In the genomic region with DNA sequence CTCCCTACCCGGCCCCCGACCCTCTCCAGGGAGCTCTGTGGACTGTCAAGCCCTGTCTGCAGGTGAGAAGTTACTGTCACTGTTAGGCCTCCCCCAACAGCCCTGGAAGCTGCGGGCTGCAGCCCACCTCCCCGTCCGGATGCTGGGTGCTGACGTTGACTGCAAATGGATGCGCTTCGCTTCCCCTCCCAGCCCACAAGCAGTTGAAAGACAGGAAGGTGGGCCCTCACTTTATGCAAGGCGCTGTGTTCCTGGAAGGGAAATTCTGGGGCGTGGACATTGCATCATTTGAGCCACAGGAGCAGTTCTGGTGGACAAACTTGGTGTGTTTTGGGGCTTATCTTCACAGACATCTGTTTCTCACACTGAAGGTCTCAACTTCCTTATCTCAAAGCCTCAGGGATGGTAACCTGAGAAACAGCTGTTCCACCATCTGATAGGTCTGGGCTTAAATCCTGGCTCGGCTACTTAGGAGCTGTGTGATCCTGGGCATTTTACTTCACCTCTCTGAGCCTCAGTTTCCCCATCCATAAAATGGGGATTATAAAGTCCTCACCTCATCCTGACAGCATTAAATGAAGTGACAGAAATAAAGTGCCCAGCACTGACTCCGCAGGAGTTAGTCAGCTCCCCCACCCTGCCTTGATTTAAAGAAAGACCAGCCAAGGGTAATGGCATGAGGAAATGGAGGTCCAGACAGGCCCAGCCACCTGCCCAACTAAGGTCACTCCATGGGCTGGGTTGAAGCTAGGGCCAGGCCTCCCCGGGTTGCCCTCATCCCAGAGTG, we compare ENCODE assay signal across 1 cellular context.
TF ChIP-seq lines count a peak whose summit lies in the region.

No MANE protein-coding gene starts in this region.

TF ChIP-seq in K562, 482 proteins besides CTCF, POLR2A, EP300 and RAD21 (continued from another document and continues in another):
- TF ChIP-seq, protein P1, sequence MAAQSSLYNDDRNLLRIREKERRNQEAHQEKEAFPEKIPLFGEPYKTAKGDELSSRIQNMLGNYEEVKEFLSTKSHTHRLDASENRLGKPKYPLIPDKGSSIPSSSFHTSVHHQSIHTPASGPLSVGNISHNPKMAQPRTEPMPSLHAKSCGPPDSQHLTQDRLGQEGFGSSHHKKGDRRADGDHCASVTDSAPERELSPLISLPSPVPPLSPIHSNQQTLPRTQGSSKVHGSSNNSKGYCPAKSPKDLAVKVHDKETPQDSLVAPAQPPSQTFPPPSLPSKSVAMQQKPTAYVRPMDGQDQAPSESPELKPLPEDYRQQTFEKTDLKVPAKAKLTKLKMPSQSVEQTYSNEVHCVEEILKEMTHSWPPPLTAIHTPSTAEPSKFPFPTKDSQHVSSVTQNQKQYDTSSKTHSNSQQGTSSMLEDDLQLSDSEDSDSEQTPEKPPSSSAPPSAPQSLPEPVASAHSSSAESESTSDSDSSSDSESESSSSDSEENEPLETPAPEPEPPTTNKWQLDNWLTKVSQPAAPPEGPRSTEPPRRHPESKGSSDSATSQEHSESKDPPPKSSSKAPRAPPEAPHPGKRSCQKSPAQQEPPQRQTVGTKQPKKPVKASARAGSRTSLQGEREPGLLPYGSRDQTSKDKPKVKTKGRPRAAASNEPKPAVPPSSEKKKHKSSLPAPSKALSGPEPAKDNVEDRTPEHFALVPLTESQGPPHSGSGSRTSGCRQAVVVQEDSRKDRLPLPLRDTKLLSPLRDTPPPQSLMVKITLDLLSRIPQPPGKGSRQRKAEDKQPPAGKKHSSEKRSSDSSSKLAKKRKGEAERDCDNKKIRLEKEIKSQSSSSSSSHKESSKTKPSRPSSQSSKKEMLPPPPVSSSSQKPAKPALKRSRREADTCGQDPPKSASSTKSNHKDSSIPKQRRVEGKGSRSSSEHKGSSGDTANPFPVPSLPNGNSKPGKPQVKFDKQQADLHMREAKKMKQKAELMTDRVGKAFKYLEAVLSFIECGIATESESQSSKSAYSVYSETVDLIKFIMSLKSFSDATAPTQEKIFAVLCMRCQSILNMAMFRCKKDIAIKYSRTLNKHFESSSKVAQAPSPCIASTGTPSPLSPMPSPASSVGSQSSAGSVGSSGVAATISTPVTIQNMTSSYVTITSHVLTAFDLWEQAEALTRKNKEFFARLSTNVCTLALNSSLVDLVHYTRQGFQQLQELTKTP (IDR thresholded peaks at IDR 0.05; ENCODE audit: low read depth in 1 of 2, partially characterized antibody in 2 of 2), result peak; percentile 79 to 98
- peak; percentile 80 for TF ChIP-seq ZNF431 (CRISPR knock-in tag; IDR thresholded peaks at IDR 0.05)
- TF ChIP-seq U2AF2 (optimal IDR thresholded peaks at IDR 0.05; ENCODE audit: low read depth, low read length), result no peak
- TF ChIP-seq ZKSCAN8 (CRISPR knock-in tag; IDR thresholded peaks at IDR 0.05), result peak; percentile 89; the same call in 1 of the 2 replicates
- TF ChIP-seq DNMT1 (IDR thresholded peaks at IDR 0.05), result no peak
- TF ChIP-seq, protein P2, sequence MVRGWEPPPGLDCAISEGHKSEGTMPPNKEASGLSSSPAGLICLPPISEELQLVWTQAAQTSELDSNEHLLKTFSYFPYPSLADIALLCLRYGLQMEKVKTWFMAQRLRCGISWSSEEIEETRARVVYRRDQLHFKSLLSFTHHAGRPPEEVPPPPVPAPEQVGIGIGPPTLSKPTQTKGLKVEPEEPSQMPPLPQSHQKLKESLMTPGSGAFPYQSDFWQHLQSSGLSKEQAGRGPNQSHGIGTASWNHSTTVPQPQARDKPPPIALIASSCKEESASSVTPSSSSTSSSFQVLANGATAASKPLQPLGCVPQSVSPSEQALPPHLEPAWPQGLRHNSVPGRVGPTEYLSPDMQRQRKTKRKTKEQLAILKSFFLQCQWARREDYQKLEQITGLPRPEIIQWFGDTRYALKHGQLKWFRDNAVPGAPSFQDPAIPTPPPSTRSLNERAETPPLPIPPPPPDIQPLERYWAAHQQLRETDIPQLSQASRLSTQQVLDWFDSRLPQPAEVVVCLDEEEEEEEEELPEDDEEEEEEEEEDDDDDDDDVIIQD (CRISPR knock-in tag; IDR thresholded peaks at IDR 0.05), result no peak
- TF ChIP-seq, protein P3, sequence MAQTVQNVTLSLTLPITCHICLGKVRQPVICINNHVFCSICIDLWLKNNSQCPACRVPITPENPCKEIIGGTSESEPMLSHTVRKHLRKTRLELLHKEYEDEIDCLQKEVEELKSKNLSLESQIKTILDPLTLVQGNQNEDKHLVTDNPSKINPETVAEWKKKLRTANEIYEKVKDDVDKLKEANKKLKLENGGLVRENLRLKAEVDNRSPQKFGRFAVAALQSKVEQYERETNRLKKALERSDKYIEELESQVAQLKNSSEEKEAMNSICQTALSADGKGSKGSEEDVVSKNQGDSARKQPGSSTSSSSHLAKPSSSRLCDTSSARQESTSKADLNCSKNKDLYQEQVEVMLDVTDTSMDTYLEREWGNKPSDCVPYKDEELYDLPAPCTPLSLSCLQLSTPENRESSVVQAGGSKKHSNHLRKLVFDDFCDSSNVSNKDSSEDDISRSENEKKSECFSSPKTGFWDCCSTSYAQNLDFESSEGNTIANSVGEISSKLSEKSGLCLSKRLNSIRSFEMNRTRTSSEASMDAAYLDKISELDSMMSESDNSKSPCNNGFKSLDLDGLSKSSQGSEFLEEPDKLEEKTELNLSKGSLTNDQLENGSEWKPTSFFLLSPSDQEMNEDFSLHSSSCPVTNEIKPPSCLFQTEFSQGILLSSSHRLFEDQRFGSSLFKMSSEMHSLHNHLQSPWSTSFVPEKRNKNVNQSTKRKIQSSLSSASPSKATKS (CRISPR knock-in tag; IDR thresholded peaks at IDR 0.05), result no peak
- no peak for TF ChIP-seq ZNF695 (CRISPR knock-in tag; IDR thresholded peaks at IDR 0.05)
- TF ChIP-seq, protein P4, sequence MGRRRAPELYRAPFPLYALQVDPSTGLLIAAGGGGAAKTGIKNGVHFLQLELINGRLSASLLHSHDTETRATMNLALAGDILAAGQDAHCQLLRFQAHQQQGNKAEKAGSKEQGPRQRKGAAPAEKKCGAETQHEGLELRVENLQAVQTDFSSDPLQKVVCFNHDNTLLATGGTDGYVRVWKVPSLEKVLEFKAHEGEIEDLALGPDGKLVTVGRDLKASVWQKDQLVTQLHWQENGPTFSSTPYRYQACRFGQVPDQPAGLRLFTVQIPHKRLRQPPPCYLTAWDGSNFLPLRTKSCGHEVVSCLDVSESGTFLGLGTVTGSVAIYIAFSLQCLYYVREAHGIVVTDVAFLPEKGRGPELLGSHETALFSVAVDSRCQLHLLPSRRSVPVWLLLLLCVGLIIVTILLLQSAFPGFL (CRISPR knock-in tag; IDR thresholded peaks at IDR 0.05), result no peak
- no peak for TF ChIP-seq NFXL1 (CRISPR knock-in tag; IDR thresholded peaks at IDR 0.05)
- no peak; the same call in 1 of the 2 replicates for TF ChIP-seq ELF2 (CRISPR knock-in tag; IDR thresholded peaks at IDR 0.05)
- peak; percentile 99 for TF ChIP-seq ZEB2 (IDR thresholded peaks at IDR 0.05)
- TF ChIP-seq, protein P5, sequence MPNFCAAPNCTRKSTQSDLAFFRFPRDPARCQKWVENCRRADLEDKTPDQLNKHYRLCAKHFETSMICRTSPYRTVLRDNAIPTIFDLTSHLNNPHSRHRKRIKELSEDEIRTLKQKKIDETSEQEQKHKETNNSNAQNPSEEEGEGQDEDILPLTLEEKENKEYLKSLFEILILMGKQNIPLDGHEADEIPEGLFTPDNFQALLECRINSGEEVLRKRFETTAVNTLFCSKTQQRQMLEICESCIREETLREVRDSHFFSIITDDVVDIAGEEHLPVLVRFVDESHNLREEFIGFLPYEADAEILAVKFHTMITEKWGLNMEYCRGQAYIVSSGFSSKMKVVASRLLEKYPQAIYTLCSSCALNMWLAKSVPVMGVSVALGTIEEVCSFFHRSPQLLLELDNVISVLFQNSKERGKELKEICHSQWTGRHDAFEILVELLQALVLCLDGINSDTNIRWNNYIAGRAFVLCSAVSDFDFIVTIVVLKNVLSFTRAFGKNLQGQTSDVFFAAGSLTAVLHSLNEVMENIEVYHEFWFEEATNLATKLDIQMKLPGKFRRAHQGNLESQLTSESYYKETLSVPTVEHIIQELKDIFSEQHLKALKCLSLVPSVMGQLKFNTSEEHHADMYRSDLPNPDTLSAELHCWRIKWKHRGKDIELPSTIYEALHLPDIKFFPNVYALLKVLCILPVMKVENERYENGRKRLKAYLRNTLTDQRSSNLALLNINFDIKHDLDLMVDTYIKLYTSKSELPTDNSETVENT (CRISPR knock-in tag; IDR thresholded peaks at IDR 0.05), result 0 out of 2 replicates have a peak, but pooled peaks have one; percentile 35
- no peak for TF ChIP-seq MTF1 (CRISPR knock-in tag; IDR thresholded peaks at IDR 0.05; ENCODE audit: borderline replicate concordance)
- TF ChIP-seq ZNF445 (CRISPR knock-in tag; IDR thresholded peaks at IDR 0.05; ENCODE audit: low read depth), result no peak
- no peak for TF ChIP-seq XRCC3 (IDR thresholded peaks at IDR 0.05)
- TF ChIP-seq ZNF778 (CRISPR knock-in tag; IDR thresholded peaks at IDR 0.05), result no peak
- TF ChIP-seq ZNF174 (CRISPR knock-in tag; IDR thresholded peaks at IDR 0.05), result no peak
- peak in 1 of 2 experiments; percentile 93; a peak in 2 of 4 replicates for TF ChIP-seq NONO (IDR thresholded peaks at IDR 0.05; ENCODE audit: low read depth in 2 of 2, low read length in 1 of 2)
- TF ChIP-seq, protein P6, sequence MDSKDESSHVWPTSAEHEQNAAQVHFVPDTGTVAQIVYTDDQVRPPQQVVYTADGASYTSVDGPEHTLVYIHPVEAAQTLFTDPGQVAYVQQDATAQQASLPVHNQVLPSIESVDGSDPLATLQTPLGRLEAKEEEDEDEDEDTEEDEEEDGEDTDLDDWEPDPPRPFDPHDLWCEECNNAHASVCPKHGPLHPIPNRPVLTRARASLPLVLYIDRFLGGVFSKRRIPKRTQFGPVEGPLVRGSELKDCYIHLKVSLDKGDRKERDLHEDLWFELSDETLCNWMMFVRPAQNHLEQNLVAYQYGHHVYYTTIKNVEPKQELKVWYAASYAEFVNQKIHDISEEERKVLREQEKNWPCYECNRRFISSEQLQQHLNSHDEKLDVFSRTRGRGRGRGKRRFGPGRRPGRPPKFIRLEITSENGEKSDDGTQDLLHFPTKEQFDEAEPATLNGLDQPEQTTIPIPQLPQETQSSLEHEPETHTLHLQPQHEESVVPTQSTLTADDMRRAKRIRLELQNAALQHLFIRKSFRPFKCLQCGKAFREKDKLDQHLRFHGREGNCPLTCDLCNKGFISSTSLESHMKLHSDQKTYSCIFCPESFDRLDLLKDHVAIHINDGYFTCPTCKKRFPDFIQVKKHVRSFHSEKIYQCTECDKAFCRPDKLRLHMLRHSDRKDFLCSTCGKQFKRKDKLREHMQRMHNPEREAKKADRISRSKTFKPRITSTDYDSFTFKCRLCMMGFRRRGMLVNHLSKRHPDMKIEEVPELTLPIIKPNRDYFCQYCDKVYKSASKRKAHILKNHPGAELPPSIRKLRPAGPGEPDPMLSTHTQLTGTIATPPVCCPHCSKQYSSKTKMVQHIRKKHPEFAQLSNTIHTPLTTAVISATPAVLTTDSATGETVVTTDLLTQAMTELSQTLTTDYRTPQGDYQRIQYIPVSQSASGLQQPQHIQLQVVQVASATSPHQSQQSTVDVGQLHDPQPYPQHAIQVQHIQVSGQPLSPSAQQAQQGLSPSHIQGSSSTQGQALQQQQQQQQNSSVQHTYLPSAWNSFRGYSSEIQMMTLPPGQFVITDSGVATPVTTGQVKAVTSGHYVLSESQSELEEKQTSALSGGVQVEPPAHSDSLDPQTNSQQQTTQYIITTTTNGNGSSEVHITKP (IDR thresholded peaks at IDR 0.05; ENCODE audit: partially characterized antibody), result no peak
- TF ChIP-seq, protein P7, sequence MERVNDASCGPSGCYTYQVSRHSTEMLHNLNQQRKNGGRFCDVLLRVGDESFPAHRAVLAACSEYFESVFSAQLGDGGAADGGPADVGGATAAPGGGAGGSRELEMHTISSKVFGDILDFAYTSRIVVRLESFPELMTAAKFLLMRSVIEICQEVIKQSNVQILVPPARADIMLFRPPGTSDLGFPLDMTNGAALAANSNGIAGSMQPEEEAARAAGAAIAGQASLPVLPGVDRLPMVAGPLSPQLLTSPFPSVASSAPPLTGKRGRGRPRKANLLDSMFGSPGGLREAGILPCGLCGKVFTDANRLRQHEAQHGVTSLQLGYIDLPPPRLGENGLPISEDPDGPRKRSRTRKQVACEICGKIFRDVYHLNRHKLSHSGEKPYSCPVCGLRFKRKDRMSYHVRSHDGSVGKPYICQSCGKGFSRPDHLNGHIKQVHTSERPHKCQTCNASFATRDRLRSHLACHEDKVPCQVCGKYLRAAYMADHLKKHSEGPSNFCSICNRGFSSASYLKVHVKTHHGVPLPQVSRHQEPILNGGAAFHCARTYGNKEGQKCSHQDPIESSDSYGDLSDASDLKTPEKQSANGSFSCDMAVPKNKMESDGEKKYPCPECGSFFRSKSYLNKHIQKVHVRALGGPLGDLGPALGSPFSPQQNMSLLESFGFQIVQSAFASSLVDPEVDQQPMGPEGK (CRISPR knock-in tag; IDR thresholded peaks at IDR 0.05; ENCODE audit: borderline replicate concordance), result no peak
- TF ChIP-seq ZNF696 (CRISPR knock-in tag; conservative IDR thresholded peaks at IDR 0.05), result no peak
- TF ChIP-seq, protein P8, sequence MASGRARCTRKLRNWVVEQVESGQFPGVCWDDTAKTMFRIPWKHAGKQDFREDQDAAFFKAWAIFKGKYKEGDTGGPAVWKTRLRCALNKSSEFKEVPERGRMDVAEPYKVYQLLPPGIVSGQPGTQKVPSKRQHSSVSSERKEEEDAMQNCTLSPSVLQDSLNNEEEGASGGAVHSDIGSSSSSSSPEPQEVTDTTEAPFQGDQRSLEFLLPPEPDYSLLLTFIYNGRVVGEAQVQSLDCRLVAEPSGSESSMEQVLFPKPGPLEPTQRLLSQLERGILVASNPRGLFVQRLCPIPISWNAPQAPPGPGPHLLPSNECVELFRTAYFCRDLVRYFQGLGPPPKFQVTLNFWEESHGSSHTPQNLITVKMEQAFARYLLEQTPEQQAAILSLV (tag; IDR thresholded peaks at IDR 0.05), result peak; percentile 96
- TF ChIP-seq KLF1 (tag; IDR thresholded peaks at IDR 0.05), result no peak
